ENCODE assay signal across 14 cellular contexts in the genomic region with DNA sequence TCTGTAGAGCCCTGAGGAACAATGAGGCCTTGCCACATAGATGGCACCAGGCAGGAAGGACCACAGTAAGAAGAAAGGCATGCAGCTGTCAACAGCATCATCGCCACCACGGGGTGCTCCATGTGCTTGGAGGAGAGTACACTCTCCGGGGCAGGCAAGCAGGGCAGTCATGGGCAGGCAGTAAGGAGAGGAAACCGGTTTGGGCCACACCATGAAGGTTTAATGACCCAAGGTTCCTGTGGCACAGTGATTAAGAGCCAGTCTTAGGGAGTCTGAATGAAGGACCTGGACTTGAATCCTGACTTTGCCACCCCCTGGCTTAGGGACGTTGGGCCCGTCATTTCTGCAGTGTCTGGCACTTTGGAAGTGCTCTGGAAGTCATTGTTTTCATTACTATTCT.
DNase-seq lines count a peak whose midpoint lies in the region; ATAC-seq, FAIRE-seq and TF ChIP-seq lines count a peak whose summit lies in the region.
"Had no signal": no experiment of that assay in that cellular context is flagged by ENCODE, and none has a peak within 500 bp of the region (broad histone marks: within the 10 kb centered on the region; RNA-seq: fewer than 3 reads in every experiment).

No MANE protein-coding gene starts in this region.

- H3K36me3 ChIP-seq in BLaER1 (no peaks in the 10 kb centered on the region), kidney (ENCODE audit: control insufficient read depth in 1 of 2, insufficient read depth in 2 of 2, low read length in 2 of 2) (no peaks in the 10 kb centered on the region), tibial nerve (no peaks in the 10 kb centered on the region)
- H3K36me3 ChIP-seq: esophagus squamous epithelium, neural progenitor cell had no signal

- peaks cover 18% of the 10 kb centered on the region for H3K4me1 Mint-ChIP-seq in activated T-helper 17 cell treated with anti-CD3 and anti-CD28 coated beads, Interleukin-2, amount 50 U/mL, for 72 hours

- H3K9ac ChIP-seq in BLaER1: no peak overlapping the region
- H3K9ac ChIP-seq in kidney (ENCODE audit: low read length in 2 of 2): no peak overlapping the region
- H3K9ac ChIP-seq: neural progenitor cell had no signal

- H3K27me3 Mint-ChIP-seq in activated T-helper 17 cell treated with anti-CD3 and anti-CD28 coated beads, Interleukin-2, amount 50 U/mL, for 72 hours: no peaks in the 10 kb centered on the region

- peaks cover 41% of the 10 kb centered on the region for H3K4me1 ChIP-seq in BLaER1
- peaks cover 4 to 17% of the 10 kb centered on the region in 2 donors for H3K4me1 ChIP-seq in kidney (ENCODE audit: control insufficient read depth in 1 of 2, insufficient read depth in 1 of 2, low read depth in 1 of 2, low read length in 2 of 2)
- H3K4me1 ChIP-seq in tibial nerve: peaks cover 0 to 28% (median 8%) of the 10 kb centered on the region in 4 donors

- H3K27me3 ChIP-seq in BLaER1 (no peaks in the 10 kb centered on the region), tibial nerve (peaks cover 0 to 79% of the 10 kb centered on the region in 2 donors)

- peak overlapping the region; percentile 83 for H3K4me3 Mint-ChIP-seq in activated T-helper 17 cell treated with anti-CD3 and anti-CD28 coated beads, Interleukin-2, amount 50 U/mL, for 72 hours

- no peak for TF ChIP-seq POLR2A in tibial nerve (IDR thresholded peaks at IDR 0.05)

- WGBS in tibial nerve, 2 donors: 27 to 37% methylated on average over 6 of the region's 6 CpGs

- intact Hi-C loops in kidney (cut with DNase I): no loop called here

- TF ChIP-seq CTCF in kidney (IDR thresholded peaks at IDR 0.05; ENCODE audit: borderline replicate concordance, extremely low read depth, insufficient read depth) (no peak), tibial nerve (IDR thresholded peaks at IDR 0.05) (no peak)

- no peaks in the 10 kb centered on the region for H4K20me1 ChIP-seq in BLaER1

- DNase-seq in Daoy (ENCODE audit: low read depth) (peak; percentile 64), kidney (peak; percentile 88), NCI-H128 (lab: John Stamatoyannopoulos, UW; ENCODE audit: unreplicated experiment) (no peak), NCI-H2227 treated with DMSO at 0.1 percent for 48 hours (lab: John Stamatoyannopoulos, UW) (no peak), tibial nerve (ENCODE audit: low spot score in 2 of 2) (no peak)
- DNase-seq in stimulated activated CD8-positive, alpha-beta memory T cell treated with anti-CD3 and anti-CD28 coated beads, Interleukin-4, amount 100 ng/mL, for 48 hours: no peak
- DNase-seq: activated CD4-positive, CD25-positive, alpha-beta regulatory T cell treated with anti-CD3 and anti-CD28 coated beads, Interleukin-2, amount 50 U/mL, for 72 hours; esophagus squamous epithelium; NCI-H2107; stimulated activated CD4-positive, alpha-beta T cell treated with anti-CD3 and anti-CD28 coated beads, Interleukin-1b, Interleukin-23, amount 100 ng/mL, for 48 hours had no signal

- H3K4me3 ChIP-seq in BLaER1: no peak overlapping the region
- no peak overlapping the region for H3K4me3 ChIP-seq in kidney (ENCODE audit: low read length in 2 of 2)
- no peak overlapping the region for H3K4me3 ChIP-seq in tibial nerve

- H3K9me3 ChIP-seq in BLaER1 (no peaks in the 10 kb centered on the region), kidney (ENCODE audit: control insufficient read depth in 1 of 2, low read length in 2 of 2) (no peaks in the 10 kb centered on the region), tibial nerve (no peaks in the 10 kb centered on the region)
- H3K9me3 ChIP-seq: esophagus squamous epithelium had no signal

- ATAC-seq in activated T-helper 17 cell treated with anti-CD3 and anti-CD28 coated beads, Interleukin-2, amount 50 U/mL, for 72 hours (replicated peaks): no peak
- ATAC-seq: HepG2 had no signal

- H3K27ac ChIP-seq in BLaER1: no peak overlapping the region
- peak overlapping the region; percentile 66 to 80 for H3K27ac ChIP-seq in kidney (ENCODE audit: low read depth in 2 of 2, low read length in 2 of 2)
- no peak overlapping the region for H3K27ac ChIP-seq in tibial nerve
- H3K27ac ChIP-seq: neural progenitor cell had no signal

- no peak for TF ChIP-seq EP300 in tibial nerve (IDR thresholded peaks at IDR 0.05)

- no peaks in the 10 kb centered on the region for H3K9me3 Mint-ChIP-seq in activated T-helper 17 cell treated with anti-CD3 and anti-CD28 coated beads, Interleukin-2, amount 50 U/mL, for 72 hours

- no peak for FAIRE-seq in kidney (lab: Jason Lieb, UNC)
- FAIRE-seq: HepG2 had no signal

- peak overlapping the region; percentile 35 for H3K27ac Mint-ChIP-seq in activated T-helper 17 cell treated with anti-CD3 and anti-CD28 coated beads, Interleukin-2, amount 50 U/mL, for 72 hours

- peak overlapping the region; percentile 95 for H3K4me2 ChIP-seq in BLaER1

- no peaks in the 10 kb centered on the region for H3K36me3 Mint-ChIP-seq in activated T-helper 17 cell treated with anti-CD3 and anti-CD28 coated beads, Interleukin-2, amount 50 U/mL, for 72 hours (ENCODE audit: low read depth)
- H3K36me3 Mint-ChIP-seq: neural progenitor cell had no signal

Comparison
In these comparisons a context has a peak if more than half of its experiments do, and no peak if none do; other contexts are left out.
1. H3K27ac ChIP-seq: peak in kidney (2 of 2); none in BLaER1 (single experiment) and tibial nerve (0 of 4).
2. DNase-seq: peak in Daoy (single experiment) and kidney (single experiment); none in NCI-H128 (single experiment), stimulated activated CD8-positive, alpha-beta memory T cell treated with anti-CD3 and anti-CD28 coated beads, Interleukin-4, amount 100 ng/mL, for 48 hours (single experiment), NCI-H2227 treated with DMSO at 0.1 percent for 48 hours (single experiment) and tibial nerve (0 of 2).